24 cellular contexts compared by ENCODE assay signal in genomic region chr12:57000393-57000792, GRCh38. TPM values are rescaled to one million over a fixed set of nuclear protein-coding genes. Genes with fewer than 3 reads are reported as not detected.
A peak's percentile ranks its signal among the peaks of the same experiment; 100 is the strongest.
DNase-seq lines count a peak whose midpoint lies in the region; ATAC-seq and TF ChIP-seq lines count a peak whose summit lies in the region.
"Had no signal": no experiment of that assay in that cellular context is flagged by ENCODE, and none has a peak within 500 bp of the region (broad histone marks: within the 10 kb centered on the region; RNA-seq: fewer than 3 reads in every experiment).

No MANE protein-coding gene starts in this region.

- H3K27ac Mint-ChIP-seq in natural killer cell treated with Interleukin-12 subunit alpha and Interleukin-12 subunit beta and Interleukin-15 and Interleukin-18, amount 100 ng/mL, for 72 hours = peak overlapping the region; percentile 9 to 89
- no peak overlapping the region for H3K27ac Mint-ChIP-seq in natural killer cell
- peak overlapping the region; percentile 13 for H3K27ac Mint-ChIP-seq in activated CD4-positive, alpha-beta memory T cell treated with anti-CD3 and anti-CD28 coated beads for 36 hours
- H3K27ac Mint-ChIP-seq in stimulated activated naive CD8-positive, alpha-beta T cell treated with anti-CD3 and anti-CD28 coated beads, Interleukin-15, amount 100 ng/mL, for 72 hours = no peak overlapping the region
- H3K27ac Mint-ChIP-seq: nephron progenitor cell had no signal

- peak in 1 of 2 donors; percentile 26 for ATAC-seq in natural killer cell treated with Interleukin-12 subunit alpha and Interleukin-12 subunit beta and Interleukin-15 and Interleukin-18, amount 100 ng/mL, for 72 hours
- no peak for ATAC-seq in natural killer cell
- peak; percentile 31 for ATAC-seq in stimulated activated naive CD8-positive, alpha-beta T cell treated with anti-CD3 and anti-CD28 coated beads, Interleukin-15, amount 100 ng/mL, for 72 hours
- ATAC-seq: heart right ventricle, left lung, sciatic nerve had no signal

- no peaks in the 10 kb centered on the region for H3K9me3 Mint-ChIP-seq in natural killer cell treated with Interleukin-12 subunit alpha and Interleukin-12 subunit beta and Interleukin-15 and Interleukin-18, amount 100 ng/mL, for 72 hours
- no peaks in the 10 kb centered on the region for H3K9me3 Mint-ChIP-seq in natural killer cell
- H3K9me3 Mint-ChIP-seq in activated CD4-positive, alpha-beta memory T cell treated with anti-CD3 and anti-CD28 coated beads for 36 hours = no peaks in the 10 kb centered on the region
- H3K9me3 Mint-ChIP-seq in stimulated activated naive CD8-positive, alpha-beta T cell treated with anti-CD3 and anti-CD28 coated beads, Interleukin-15, amount 100 ng/mL, for 72 hours = no peaks in the 10 kb centered on the region
- H3K9me3 Mint-ChIP-seq: CD4-positive, alpha-beta T cell; nephron progenitor cell had no signal

- no peak for DNase-seq in natural killer cell treated with Interleukin-12 subunit alpha and Interleukin-12 subunit beta and Interleukin-15 and Interleukin-18, amount 100 ng/mL, for 72 hours (ENCODE audit: low spot score)
- DNase-seq in natural killer cell = no peak
- DNase-seq in activated CD4-positive, alpha-beta memory T cell treated with anti-CD3 and anti-CD28 coated beads for 36 hours = no peak
- peak; percentile 27 for DNase-seq in islet precursor cell
- no peak for DNase-seq in stimulated activated naive CD8-positive, alpha-beta T cell treated with anti-CD3 and anti-CD28 coated beads, Interleukin-15, amount 100 ng/mL, for 72 hours
- no peak for DNase-seq in OCI-M1 (lab: John Stamatoyannopoulos, UW)
- DNase-seq in NCI-H2107 treated with DMSO at 0.1 percent for 48 hours (lab: John Stamatoyannopoulos, UW; ENCODE audit: unreplicated experiment) = no peak
- DNase-seq in glomerular visceral epithelial cell (ENCODE audit: extremely low spot score) = no peak
- DNase-seq: activated gamma-delta T cell treated with Interleukin-2 at 50 U/mL for 16 hours; anterior cingulate cortex; CD4-positive, alpha-beta T cell; dermis blood vessel endothelial cell; heart right ventricle; left lung; midbrain; NCI-H1048; NCI-H187; NCI-H69; nephron progenitor cell; SK-N-SH had no signal

- H3K4me3 Mint-ChIP-seq in natural killer cell treated with Interleukin-12 subunit alpha and Interleukin-12 subunit beta and Interleukin-15 and Interleukin-18, amount 100 ng/mL, for 72 hours = no peak overlapping the region
- H3K4me3 Mint-ChIP-seq in natural killer cell = no peak overlapping the region
- H3K4me3 Mint-ChIP-seq in activated CD4-positive, alpha-beta memory T cell treated with anti-CD3 and anti-CD28 coated beads for 36 hours = no peak overlapping the region
- H3K4me3 Mint-ChIP-seq in stimulated activated naive CD8-positive, alpha-beta T cell treated with anti-CD3 and anti-CD28 coated beads, Interleukin-15, amount 100 ng/mL, for 72 hours = no peak overlapping the region
- H3K4me3 Mint-ChIP-seq: CD4-positive, alpha-beta T cell; nephron progenitor cell had no signal

- CTCF ChIA-PET in activated CD4-positive, alpha-beta memory T cell treated with anti-CD3 and anti-CD28 coated beads for 36 hours (lab: Charles Lee) = interaction anchor here (1.8 to 13.7 kb wide), 8 partner anchors 9 to 246 kb away, joined by 5 to 206 read pairs (median 30); no protein-coding TSS in a partner anchor

- no peaks in the 10 kb centered on the region for H3K27me3 Mint-ChIP-seq in natural killer cell treated with Interleukin-12 subunit alpha and Interleukin-12 subunit beta and Interleukin-15 and Interleukin-18, amount 100 ng/mL, for 72 hours
- H3K27me3 Mint-ChIP-seq in natural killer cell (ENCODE audit: low read depth in 2 of 2) = no peaks in the 10 kb centered on the region
- no peaks in the 10 kb centered on the region for H3K27me3 Mint-ChIP-seq in activated CD4-positive, alpha-beta memory T cell treated with anti-CD3 and anti-CD28 coated beads for 36 hours
- no peaks in the 10 kb centered on the region for H3K27me3 Mint-ChIP-seq in stimulated activated naive CD8-positive, alpha-beta T cell treated with anti-CD3 and anti-CD28 coated beads, Interleukin-15, amount 100 ng/mL, for 72 hours
- H3K27me3 Mint-ChIP-seq: CD4-positive, alpha-beta T cell had no signal

- POLR2A ChIA-PET in activated CD4-positive, alpha-beta memory T cell treated with anti-CD3 and anti-CD28 coated beads for 36 hours (lab: Charles Lee) = no interaction called here

- H3K4me1 Mint-ChIP-seq in natural killer cell treated with Interleukin-12 subunit alpha and Interleukin-12 subunit beta and Interleukin-15 and Interleukin-18, amount 100 ng/mL, for 72 hours (ENCODE audit: low read depth in 2 of 2) = peaks cover 57 to 62% of the 10 kb centered on the region in 2 donors
- peaks cover 28 to 48% of the 10 kb centered on the region in 2 donors for H3K4me1 Mint-ChIP-seq in natural killer cell
- peaks cover 66% of the 10 kb centered on the region for H3K4me1 Mint-ChIP-seq in activated CD4-positive, alpha-beta memory T cell treated with anti-CD3 and anti-CD28 coated beads for 36 hours (ENCODE audit: low read depth)
- peaks cover 69% of the 10 kb centered on the region for H3K4me1 Mint-ChIP-seq in stimulated activated naive CD8-positive, alpha-beta T cell treated with anti-CD3 and anti-CD28 coated beads, Interleukin-15, amount 100 ng/mL, for 72 hours

- H3K36me3 Mint-ChIP-seq in natural killer cell treated with Interleukin-12 subunit alpha and Interleukin-12 subunit beta and Interleukin-15 and Interleukin-18, amount 100 ng/mL, for 72 hours = peaks cover 20% of the 10 kb centered on the region
- no peaks in the 10 kb centered on the region for H3K36me3 Mint-ChIP-seq in natural killer cell
- peaks cover 48% of the 10 kb centered on the region for H3K36me3 Mint-ChIP-seq in activated CD4-positive, alpha-beta memory T cell treated with anti-CD3 and anti-CD28 coated beads for 36 hours

- TF ChIP-seq CTCF in natural killer cell (IDR thresholded peaks at IDR 0.05) = no peak

- intact Hi-C loops in natural killer cell (cut with micrococcal nuclease) = no loop called here
- intact Hi-C loops in activated CD4-positive, alpha-beta memory T cell treated with anti-CD3 and anti-CD28 coated beads for 36 hours (cut with micrococcal nuclease) = no loop called here

RNA-seq across cellular contexts. Expression of gene ZBTB39, which starts 6.0 kb away (rescaled TPM):
- 10 to 100 TPM in 1 of 2 donors, 1 to 10 TPM in 1; 8.1 to 12.1 TPM for total RNA-seq in natural killer cell treated with Interleukin-12 subunit alpha and Interleukin-12 subunit beta and Interleukin-15 and Interleukin-18, amount 100 ng/mL, for 72 hours
- 10 to 100 TPM in 2 of 3 donors, 1 to 10 TPM in 1; 9.5 to 17.6 (median 12.5) TPM for total RNA-seq in natural killer cell
- 1 to 10 TPM; 5.5 to 5.7 TPM for total RNA-seq in activated CD4-positive, alpha-beta memory T cell treated with anti-CD3 and anti-CD28 coated beads for 36 hours

RNA-seq across cellular contexts. Expression of gene TAC3, which starts 15.9 kb away (rescaled TPM):
- under 1 TPM in 1 of 2 donors, not detected in 1; 0.45 TPM for total RNA-seq in natural killer cell treated with Interleukin-12 subunit alpha and Interleukin-12 subunit beta and Interleukin-15 and Interleukin-18, amount 100 ng/mL, for 72 hours
- total RNA-seq in natural killer cell = not detected
- total RNA-seq in activated CD4-positive, alpha-beta memory T cell treated with anti-CD3 and anti-CD28 coated beads for 36 hours = not detected
- total RNA-seq: cardiac septum; CD4-positive, alpha-beta T cell; dermis blood vessel endothelial cell; heart right ventricle; left lung; sciatic nerve; T-helper 2 cell treated with Interferon-gamma antibody and Interleukin-4, amounts not matched to agents 100 ng/mL and 5 ng/mL, for 36 hours; thoracic aorta had no signal

RNA-seq across cellular contexts. Expression of gene RDH16, which starts 43.0 kb away (rescaled TPM):
- total RNA-seq in natural killer cell treated with Interleukin-12 subunit alpha and Interleukin-12 subunit beta and Interleukin-15 and Interleukin-18, amount 100 ng/mL, for 72 hours = under 1 TPM; 0.52 to 0.78 TPM
- total RNA-seq in natural killer cell = 1 to 10 TPM; 1.3 to 2.3 (median 1.6) TPM
- total RNA-seq in activated CD4-positive, alpha-beta memory T cell treated with anti-CD3 and anti-CD28 coated beads for 36 hours = under 1 TPM; 0.26 to 0.46 TPM

RNA-seq across cellular contexts. Expression of gene MYO1A, which starts 49.5 kb away (rescaled TPM):
- 1 to 10 TPM in 1 of 2 donors, under 1 TPM in 1; 0.48 to 2.5 TPM for total RNA-seq in natural killer cell treated with Interleukin-12 subunit alpha and Interleukin-12 subunit beta and Interleukin-15 and Interleukin-18, amount 100 ng/mL, for 72 hours
- total RNA-seq in natural killer cell = 1 to 10 TPM in 1 of 3 donors, not detected in 2; 1.1 TPM
- under 1 TPM; 0.61 to 0.97 TPM for total RNA-seq in activated CD4-positive, alpha-beta memory T cell treated with anti-CD3 and anti-CD28 coated beads for 36 hours
- total RNA-seq: dermis blood vessel endothelial cell had no signal

Comparison
In these comparisons a context has a peak if more than half of its experiments do, and no peak if none do; other contexts are left out.
1. H3K27ac Mint-ChIP-seq: peak in natural killer cell treated with Interleukin-12 subunit alpha and Interleukin-12 subunit beta and Interleukin-15 and Interleukin-18, amount 100 ng/mL, for 72 hours (2 of 2) and activated CD4-positive, alpha-beta memory T cell treated with anti-CD3 and anti-CD28 coated beads for 36 hours (single experiment); none in natural killer cell (0 of 2) and stimulated activated naive CD8-positive, alpha-beta T cell treated with anti-CD3 and anti-CD28 coated beads, Interleukin-15, amount 100 ng/mL, for 72 hours (0 of 2).